In genomic region chr16:75099075-75099667, GRCh38 we compare ENCODE assay signal across 11 cellular contexts. TPM values are rescaled to one million over a fixed set of nuclear protein-coding genes. Genes with fewer than 3 reads are reported as not detected.
A peak's percentile ranks its signal among the peaks of the same experiment; 100 is the strongest.
DNase-seq lines count a peak whose midpoint lies in the region; ATAC-seq, FAIRE-seq and TF ChIP-seq lines count a peak whose summit lies in the region.
"Had no signal": no experiment of that assay in that cellular context is flagged by ENCODE, and none has a peak within 500 bp of the region (broad histone marks: within the 10 kb centered on the region; RNA-seq: fewer than 3 reads in every experiment).

No MANE protein-coding gene starts in this region.

- peaks cover 2% of the 10 kb centered on the region for H3K36me3 Mint-ChIP-seq in activated naive CD8-positive, alpha-beta T cell treated with anti-CD3 and anti-CD28 coated beads, Interleukin-2, amount 10 ng/mL, durations not matched to agents 7 days and 5 days
- peaks cover 0 to 8% (median 0%) of the 10 kb centered on the region in 5 donors for H3K36me3 Mint-ChIP-seq in naive thymus-derived CD4-positive, alpha-beta T cell
- H3K36me3 Mint-ChIP-seq: IgD-negative memory B cell had no signal

- no peaks in the 10 kb centered on the region for H3K27me3 Mint-ChIP-seq in activated naive CD8-positive, alpha-beta T cell treated with anti-CD3 and anti-CD28 coated beads, Interleukin-2, amount 10 ng/mL, durations not matched to agents 7 days and 5 days
- no peaks in the 10 kb centered on the region for H3K27me3 Mint-ChIP-seq in naive thymus-derived CD4-positive, alpha-beta T cell

- H3K36me3 ChIP-seq in A673 (ENCODE audit: insufficient read depth, low read length, poor library complexity, severe bottlenecking) (no peaks in the 10 kb centered on the region), SJCRH30 (no peaks in the 10 kb centered on the region)
- H3K36me3 ChIP-seq in naive thymus-derived CD4-positive, alpha-beta T cell (ENCODE audit: control insufficient read depth in 2 of 3, insufficient read depth in 3 of 3, low read length in 3 of 3) = no peaks in the 10 kb centered on the region

- no peak for TF ChIP-seq CTCF in A673 (conservative IDR thresholded peaks at IDR 0.05; ENCODE audit: low read depth, low read length)

- POLR2A ChIA-PET in A673 (lab: Charles Lee; ENCODE audit: low non-redundant PET) = no interaction called here
- POLR2A ChIA-PET in activated naive CD8-positive, alpha-beta T cell treated with anti-CD3 and anti-CD28 coated beads, Interleukin-2, amount 10 ng/mL, durations not matched to agents 7 days and 5 days (lab: Charles Lee) = interaction anchor here (0.5 to 1.9 kb wide), 5 partner anchors 14 to 101 kb away, joined by 3 to 8 read pairs (median 6); partner anchors contain the start of gene ZNRF1
- POLR2A ChIA-PET in naive thymus-derived CD4-positive, alpha-beta T cell (lab: Charles Lee) = interaction anchor here (0.9 to 1.4 kb wide), 2 partner anchors 8 to 24 kb away, joined by 3 to 4 read pairs; no protein-coding TSS in a partner anchor

- ATAC-seq in activated naive CD8-positive, alpha-beta T cell treated with anti-CD3 and anti-CD28 coated beads, Interleukin-2, amount 10 ng/mL, durations not matched to agents 7 days and 5 days (ENCODE audit: low read depth) = no peak
- ATAC-seq in naive thymus-derived CD4-positive, alpha-beta T cell = no peak
- ATAC-seq in GM19397 (IDR thresholded peaks at IDR 0.05; ENCODE audit: unreplicated experiment) = no peak

- H3K4me3 Mint-ChIP-seq in activated naive CD8-positive, alpha-beta T cell treated with anti-CD3 and anti-CD28 coated beads, Interleukin-2, amount 10 ng/mL, durations not matched to agents 7 days and 5 days = peak overlapping the region; percentile 61
- peak overlapping the region in 8 of 10 donors; percentile 19 to 72 (median 52) for H3K4me3 Mint-ChIP-seq in naive thymus-derived CD4-positive, alpha-beta T cell

- H3K4me1 Mint-ChIP-seq in activated naive CD8-positive, alpha-beta T cell treated with anti-CD3 and anti-CD28 coated beads, Interleukin-2, amount 10 ng/mL, durations not matched to agents 7 days and 5 days = peaks cover 34% of the 10 kb centered on the region
- H3K4me1 Mint-ChIP-seq in naive thymus-derived CD4-positive, alpha-beta T cell = peaks cover 22 to 74% (median 37%) of the 10 kb centered on the region in 7 donors

- intact Hi-C loops in A673 (cut with micrococcal nuclease; ENCODE audit: unreplicated experiment) = no loop called here
- intact Hi-C loops in naive thymus-derived CD4-positive, alpha-beta T cell (cut with micrococcal nuclease) = loop anchor here in 1 of 2 donors (1.0 kb wide), 2 partner anchors 9 to 101 kb away; no protein-coding TSS in a partner anchor

- peaks cover 30% of the 10 kb centered on the region for H3K4me1 ChIP-seq in A673 (ENCODE audit: insufficient read depth, low read length, poor library complexity, severe bottlenecking)
- H3K4me1 ChIP-seq in naive thymus-derived CD4-positive, alpha-beta T cell (ENCODE audit: control insufficient read depth in 2 of 2, insufficient read depth in 2 of 2, low read length in 2 of 2) = peaks cover 29 to 33% of the 10 kb centered on the region in 2 donors
- H3K4me1 ChIP-seq in SJCRH30 = peaks cover 7% of the 10 kb centered on the region; the same call in 1 of the 2 replicates

- H3K27ac ChIP-seq in A673 (ENCODE audit: low read depth, low read length, poor library complexity, severe bottlenecking) (peak overlapping the region; percentile 77), SJCRH30 (no peak overlapping the region)
- peak overlapping the region; percentile 50 for H3K27ac ChIP-seq in naive thymus-derived CD4-positive, alpha-beta T cell (ENCODE audit: low read depth, low read length)

- BruUV-seq in A673 (replicated peaks; lab: Mats Ljungman, UMichigan) = no TSS peak

- CTCF ChIA-PET in A673 (lab: Charles Lee) = interaction anchor here (1.8 kb wide), 1 partner anchor 10 kb away, joined by 5 read pairs; no protein-coding TSS in a partner anchor
- CTCF ChIA-PET in naive thymus-derived CD4-positive, alpha-beta T cell (lab: Charles Lee) = interaction anchor here (0.6 to 1.9 kb wide), 3 partner anchors 12 to 388 kb away, joined by 3 to 11 read pairs (median 4); no protein-coding TSS in a partner anchor

- peak overlapping the region; percentile 89 for H3K27ac Mint-ChIP-seq in activated naive CD8-positive, alpha-beta T cell treated with anti-CD3 and anti-CD28 coated beads, Interleukin-2, amount 10 ng/mL, durations not matched to agents 7 days and 5 days
- peak overlapping the region in 8 of 9 donors; percentile 74 to 92 (median 79) for H3K27ac Mint-ChIP-seq in naive thymus-derived CD4-positive, alpha-beta T cell
- H3K27ac Mint-ChIP-seq: IgD-negative memory B cell had no signal

- peak; percentile 42 for FAIRE-seq in GM12892 (lab: Jason Lieb, UNC)
- no peak for FAIRE-seq in HTR-8/SVneo (lab: Jason Lieb, UNC)

- H3K27me3 ChIP-seq in A673 (replicated peaks; ENCODE audit: insufficient read depth, low read depth, low read length, poor library complexity) (no peaks in the 10 kb centered on the region), SJCRH30 (no peaks in the 10 kb centered on the region)
- no peaks in the 10 kb centered on the region for H3K27me3 ChIP-seq in naive thymus-derived CD4-positive, alpha-beta T cell (ENCODE audit: control insufficient read depth in 2 of 2, insufficient read depth in 2 of 2, low read length in 2 of 2)

- TF ChIP-seq POLR2A in GM12892 (IDR thresholded peaks at IDR 0.05; ENCODE audit: low read depth, low read length) = no peak

- H3K4me3 ChIP-seq in A673 (ENCODE audit: low read depth, low read length, poor library complexity, severe bottlenecking) = no peak overlapping the region
- no peak overlapping the region for H3K4me3 ChIP-seq in naive thymus-derived CD4-positive, alpha-beta T cell (ENCODE audit: low read length)
- H3K4me3 ChIP-seq in SJCRH30 = no peak overlapping the region

- no peaks in the 10 kb centered on the region for H3K9me3 ChIP-seq in A673 (ENCODE audit: low read depth, low read length, poor library complexity, severe bottlenecking)
- H3K9me3 ChIP-seq in naive thymus-derived CD4-positive, alpha-beta T cell (ENCODE audit: control insufficient read depth in 2 of 3, low read length in 3 of 3) = no peaks in the 10 kb centered on the region
- no peaks in the 10 kb centered on the region for H3K9me3 ChIP-seq in SJCRH30 (replicated peaks)

- DNase-seq in A673 (ENCODE audit: low spot score) (no peak), GM12892 (ENCODE audit: insufficient read length) (no peak), SJCRH30 (no peak), HTR-8/SVneo (ENCODE audit: insufficient read length, low spot score) (no peak)
- no peak for DNase-seq in activated naive CD8-positive, alpha-beta T cell treated with anti-CD3 and anti-CD28 coated beads, Interleukin-2, amount 10 ng/mL, durations not matched to agents 7 days and 5 days
- DNase-seq in naive thymus-derived CD4-positive, alpha-beta T cell = no peak
- DNase-seq in activated CD4-positive, CD25-positive, alpha-beta regulatory T cell (lab: John Stamatoyannopoulos, UW) = no peak
- DNase-seq: NCI-H2171 had no signal

- peaks cover 1% of the 10 kb centered on the region for H3K9me3 Mint-ChIP-seq in activated naive CD8-positive, alpha-beta T cell treated with anti-CD3 and anti-CD28 coated beads, Interleukin-2, amount 10 ng/mL, durations not matched to agents 7 days and 5 days
- peaks cover 0 to 2% (median 0%) of the 10 kb centered on the region in 11 donors for H3K9me3 Mint-ChIP-seq in naive thymus-derived CD4-positive, alpha-beta T cell

RNA-seq across cellular contexts. Expression of gene LDHD, which starts 17.4 kb away (rescaled TPM):
- total RNA-seq in A673 (2021) = 0.39 TPM in 1 of 2 replicates, not detected in the other
- polyA plus RNA-seq in GM12892 (2012; ENCODE audit: missing spikeins) = not detected
- not detected for total RNA-seq in activated naive CD8-positive, alpha-beta T cell treated with anti-CD3 and anti-CD28 coated beads, Interleukin-2, amount 10 ng/mL, durations not matched to agents 7 days and 5 days
- 1 to 10 TPM in 1 of 5 experiments, under 1 TPM in 4; 0.31 to 2.7 (median 0.40) TPM for total RNA-seq in naive thymus-derived CD4-positive, alpha-beta T cell
- polyA plus RNA-seq in naive thymus-derived CD4-positive, alpha-beta T cell = under 1 TPM in 1 of 2 donors, not detected in 1; 0.51 TPM
- 0.08 TPM in 1 of 2 replicates, not detected in the other for total RNA-seq in SJCRH30 (2014; rRNA removed; shearing (Covaris generic))
- total RNA-seq: kidney epithelial cell had no signal
- polyA plus RNA-seq: IgD-negative memory B cell had no signal

RNA-seq across cellular contexts. Expression of gene ZFP1, which starts 49.2 kb away (rescaled TPM):
- total RNA-seq in A673 (2021) = 22.6 and 23.3 TPM in 2 replicates
- 8.7 TPM for polyA plus RNA-seq in GM12892 (2012; ENCODE audit: missing spikeins)
- 10 to 100 TPM; 16.2 to 16.3 TPM for total RNA-seq in activated naive CD8-positive, alpha-beta T cell treated with anti-CD3 and anti-CD28 coated beads, Interleukin-2, amount 10 ng/mL, durations not matched to agents 7 days and 5 days
- 10 to 100 TPM in 3 of 5 experiments, 1 to 10 TPM in 2; 8.6 to 13.4 (median 10.1) TPM for total RNA-seq in naive thymus-derived CD4-positive, alpha-beta T cell
- polyA plus RNA-seq in naive thymus-derived CD4-positive, alpha-beta T cell = 10 to 100 TPM; 20.5 to 22.5 TPM
- 8.4 and 10.9 TPM in 2 replicates for total RNA-seq in SJCRH30 (2014; rRNA removed; shearing (Covaris generic))
